20 cellular contexts compared by ENCODE assay signal in the genomic region with DNA sequence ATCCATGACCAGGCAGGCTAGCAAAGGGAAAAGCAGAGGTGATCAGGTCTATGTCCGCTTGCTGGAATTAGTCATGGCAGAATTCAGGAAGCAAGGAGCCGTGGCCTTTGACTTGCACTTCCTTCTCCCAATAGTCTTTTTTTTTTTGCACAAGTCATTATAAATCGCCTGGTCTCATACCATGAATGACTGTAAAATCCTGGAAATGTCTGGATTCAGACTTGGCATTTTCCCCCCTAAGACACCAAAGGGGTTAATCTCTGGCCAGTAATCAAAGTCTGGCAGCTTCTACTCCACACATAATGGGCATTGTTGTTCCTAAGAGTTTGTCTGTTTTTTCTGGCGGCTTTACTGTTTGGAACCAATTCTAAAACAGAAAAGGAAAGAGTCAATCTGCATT.
DNase-seq lines count a peak whose midpoint lies in the region; ATAC-seq, FAIRE-seq and TF ChIP-seq lines count a peak whose summit lies in the region.
"Had no signal": no experiment of that assay in that cellular context is flagged by ENCODE, and none has a peak within 500 bp of the region (broad histone marks: within the 10 kb centered on the region; RNA-seq: fewer than 3 reads in every experiment).

No MANE protein-coding gene starts in this region.

- TF ChIP-seq CTCF in astrocyte (IDR thresholded peaks at IDR 0.05; ENCODE audit: insufficient read depth, low read depth, low read length) = no peak

- H3K4me1 ChIP-seq in ACC112 (ENCODE audit: control insufficient read depth, insufficient read depth, low read length, unreplicated experiment) (peaks cover 55% of the 10 kb centered on the region), astrocyte (ENCODE audit: insufficient read depth, low read length) (peaks cover 42% of the 10 kb centered on the region)
- H3K4me1 ChIP-seq: gastrocnemius medialis had no signal

- H3K27ac ChIP-seq in ACC112 (ENCODE audit: low read depth, low read length) (no peak overlapping the region), astrocyte (ENCODE audit: low read depth, low read length) (no peak overlapping the region)
- H3K27ac ChIP-seq: epithelial cell of prostate, gastrocnemius medialis, neutrophil had no signal

- H3K27ac Mint-ChIP-seq in astrocyte (ENCODE audit: unreplicated experiment) = peak overlapping the region; percentile 21
- H3K27ac Mint-ChIP-seq in naive thymus-derived CD8-positive, alpha-beta T cell = peak overlapping the region in 7 of 10 donors; percentile 8 to 85 (median 44)
- H3K27ac Mint-ChIP-seq: activated CD4-positive, alpha-beta T cell treated with anti-CD3 and anti-CD28 coated beads for 36 hours; activated naive CD4-positive, alpha-beta T cell treated with anti-CD3 and anti-CD28 coated beads, Interleukin-2, amount 10 ng/mL, durations not matched to agents 7 days and 5 days; activated T-cell treated with anti-CD3 and anti-CD28 coated beads, Interleukin-2, amount 50 U/mL, for 72 hours had no signal

- H3K27me3 ChIP-seq in ACC112 (ENCODE audit: insufficient read depth, low read length) (no peaks in the 10 kb centered on the region), astrocyte (ENCODE audit: insufficient read depth, low read length) (no peaks in the 10 kb centered on the region)
- H3K27me3 ChIP-seq: gastrocnemius medialis, neutrophil had no signal

- H3K27me3 Mint-ChIP-seq in astrocyte (ENCODE audit: low read depth, unreplicated experiment) = no peaks in the 10 kb centered on the region
- no peaks in the 10 kb centered on the region for H3K27me3 Mint-ChIP-seq in naive thymus-derived CD8-positive, alpha-beta T cell
- H3K27me3 Mint-ChIP-seq: activated CD4-positive, alpha-beta T cell treated with anti-CD3 and anti-CD28 coated beads for 36 hours; activated naive CD4-positive, alpha-beta T cell treated with anti-CD3 and anti-CD28 coated beads, Interleukin-2, amount 10 ng/mL, durations not matched to agents 7 days and 5 days had no signal

- no peak overlapping the region for H3K9ac ChIP-seq in astrocyte (ENCODE audit: low read length)

- peak overlapping the region; percentile 26 for H3K4me2 ChIP-seq in astrocyte (ENCODE audit: low read length)

- H3K4me3 ChIP-seq in ACC112 (ENCODE audit: low read depth, low read length) (peak overlapping the region; percentile 28; the same call in 1 of the 2 replicates), astrocyte (ENCODE audit: insufficient read depth, low read depth, low read length) (no peak overlapping the region)
- H3K4me3 ChIP-seq: gastrocnemius medialis had no signal

- H3K36me3 ChIP-seq in ACC112 (ENCODE audit: insufficient read depth, low read length) (no peaks in the 10 kb centered on the region), astrocyte (ENCODE audit: insufficient read depth, low read length) (no peaks in the 10 kb centered on the region)
- H3K36me3 ChIP-seq: gastrocnemius medialis, neutrophil had no signal

- DNase-seq in astrocyte (ENCODE audit: low read depth) (peak; percentile 14), fibroblast of peridontal ligament (ENCODE audit: extremely low read depth) (peak; percentile 28), NCI-H748 treated with DMSO at 0.1 percent for 48 hours (lab: John Stamatoyannopoulos, UW) (no peak), NCI-H510A (lab: John Stamatoyannopoulos, UW) (no peak), D341Med (ENCODE audit: low spot score) (no peak), NCI-H2227 (lab: John Stamatoyannopoulos, UW; ENCODE audit: unreplicated experiment) (no peak)
- no peak for DNase-seq in naive thymus-derived CD8-positive, alpha-beta T cell
- DNase-seq: activated CD4-positive, alpha-beta T cell treated with anti-CD3 and anti-CD28 coated beads for 36 hours; activated naive CD4-positive, alpha-beta T cell treated with anti-CD3 and anti-CD28 coated beads, Interleukin-2, amount 10 ng/mL, durations not matched to agents 7 days and 5 days; activated T-cell treated with anti-CD3 and anti-CD28 coated beads, Interleukin-2, amount 50 U/mL, for 72 hours; anterior cingulate cortex; C1 segment of cervical spinal cord; gastrocnemius medialis; NCI-H1417; NCI-H526 had no signal

- H3K4me1 Mint-ChIP-seq in astrocyte (ENCODE audit: low read depth, unreplicated experiment) = peaks cover 27% of the 10 kb centered on the region
- H3K4me1 Mint-ChIP-seq in naive thymus-derived CD8-positive, alpha-beta T cell = peaks cover 29 to 78% (median 70%) of the 10 kb centered on the region in 4 donors

- FAIRE-seq in astrocyte (lab: Jason Lieb, UNC) = no peak
- FAIRE-seq: colon had no signal

- POLR2A ChIA-PET in naive thymus-derived CD8-positive, alpha-beta T cell (lab: Charles Lee) = interaction anchor here (0.6 to 0.8 kb wide), 2 partner anchors 108 to 136 kb away, joined by 3 read pairs; no protein-coding TSS in a partner anchor

- no peak for ATAC-seq in naive thymus-derived CD8-positive, alpha-beta T cell
- ATAC-seq: activated CD4-positive, alpha-beta T cell treated with anti-CD3 and anti-CD28 coated beads for 36 hours; activated T-cell treated with anti-CD3 and anti-CD28 coated beads, Interleukin-2, amount 50 U/mL, for 72 hours; HCT116 had no signal

- H2AFZ ChIP-seq in ACC112 (ENCODE audit: low read length, unreplicated experiment) (peak overlapping the region; percentile 8), astrocyte (ENCODE audit: low read depth, low read length) (no peak overlapping the region)

- no peaks in the 10 kb centered on the region for H3K9me3 ChIP-seq in astrocyte (ENCODE audit: insufficient read depth, low read depth, low read length)
- H3K9me3 ChIP-seq: gastrocnemius medialis, neutrophil had no signal

- H4K20me1 ChIP-seq in astrocyte (ENCODE audit: insufficient read depth, low read length) = no peaks in the 10 kb centered on the region

- no peaks in the 10 kb centered on the region for H3K36me3 Mint-ChIP-seq in astrocyte (ENCODE audit: low read depth, unreplicated experiment)
- peaks cover 0 to 7% (median 5%) of the 10 kb centered on the region in 3 donors for H3K36me3 Mint-ChIP-seq in naive thymus-derived CD8-positive, alpha-beta T cell
- H3K36me3 Mint-ChIP-seq: activated naive CD4-positive, alpha-beta T cell treated with anti-CD3 and anti-CD28 coated beads, Interleukin-2, amount 10 ng/mL, durations not matched to agents 7 days and 5 days had no signal

- no peak overlapping the region for H3K4me3 Mint-ChIP-seq in astrocyte (ENCODE audit: unreplicated experiment)
- H3K4me3 Mint-ChIP-seq in naive thymus-derived CD8-positive, alpha-beta T cell = no peak overlapping the region
- H3K4me3 Mint-ChIP-seq: activated CD4-positive, alpha-beta T cell treated with anti-CD3 and anti-CD28 coated beads for 36 hours; activated naive CD4-positive, alpha-beta T cell treated with anti-CD3 and anti-CD28 coated beads, Interleukin-2, amount 10 ng/mL, durations not matched to agents 7 days and 5 days; activated T-cell treated with anti-CD3 and anti-CD28 coated beads, Interleukin-2, amount 50 U/mL, for 72 hours had no signal

- H3K79me2 ChIP-seq in ACC112 (ENCODE audit: control insufficient read depth, insufficient read depth, low read length, unreplicated experiment) (no peaks in the 10 kb centered on the region), astrocyte (ENCODE audit: insufficient read depth, low read length) (no peaks in the 10 kb centered on the region)

- H3K9me3 Mint-ChIP-seq in astrocyte (ENCODE audit: unreplicated experiment) = no peaks in the 10 kb centered on the region
- peaks cover 0 to 1% (median 0%) of the 10 kb centered on the region in 9 donors for H3K9me3 Mint-ChIP-seq in naive thymus-derived CD8-positive, alpha-beta T cell
- H3K9me3 Mint-ChIP-seq: activated naive CD4-positive, alpha-beta T cell treated with anti-CD3 and anti-CD28 coated beads, Interleukin-2, amount 10 ng/mL, durations not matched to agents 7 days and 5 days; activated T-cell treated with anti-CD3 and anti-CD28 coated beads, Interleukin-2, amount 50 U/mL, for 72 hours had no signal

Comparison
In these comparisons a context has a peak if more than half of its experiments do, and no peak if none do; other contexts are left out.
1. DNase-seq: peak in astrocyte (single experiment) and fibroblast of peridontal ligament (single experiment); none in naive thymus-derived CD8-positive, alpha-beta T cell (0 of 10), NCI-H748 treated with DMSO at 0.1 percent for 48 hours (single experiment), NCI-H510A (single experiment), D341Med (single experiment) and NCI-H2227 (single experiment).